1 cellular context compared by ENCODE assay signal in the genomic region with DNA sequence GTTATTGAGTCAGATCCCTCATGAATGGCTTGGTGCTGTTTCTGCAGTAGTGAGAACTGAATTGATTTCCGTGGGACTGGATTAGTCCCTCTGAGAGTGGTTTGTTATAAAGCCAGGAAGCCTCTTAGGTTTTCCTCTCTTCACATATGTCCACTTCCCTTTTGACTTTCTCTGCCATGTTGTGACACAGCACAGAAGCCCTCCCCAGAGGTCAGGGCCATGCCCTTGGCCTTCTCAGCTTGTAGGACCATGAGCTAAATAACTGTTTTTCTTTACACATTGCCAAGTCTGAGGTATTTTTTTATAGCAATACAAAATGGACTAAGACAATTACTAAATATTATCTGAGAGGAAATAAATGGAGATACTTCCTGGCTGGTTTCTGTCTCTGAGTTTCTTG.
TF ChIP-seq lines count a peak whose summit lies in the region.

No MANE protein-coding gene starts in this region.

TF ChIP-seq in IMR-90, 13 proteins besides CTCF, POLR2A, EP300 and RAD21:
- TF ChIP-seq MAFK (IDR thresholded peaks at IDR 0.05; ENCODE audit: low read depth, low read length) (no peak), MAZ (IDR thresholded peaks at IDR 0.05; ENCODE audit: borderline replicate concordance, low read depth, low read length) (no peak), RFX5 (IDR thresholded peaks at IDR 0.05; ENCODE audit: low read depth, low read length) (no peak), BHLHE40 (IDR thresholded peaks at IDR 0.05; ENCODE audit: low read depth, low read length) (no peak)
- TF ChIP-seq, protein P1, sequence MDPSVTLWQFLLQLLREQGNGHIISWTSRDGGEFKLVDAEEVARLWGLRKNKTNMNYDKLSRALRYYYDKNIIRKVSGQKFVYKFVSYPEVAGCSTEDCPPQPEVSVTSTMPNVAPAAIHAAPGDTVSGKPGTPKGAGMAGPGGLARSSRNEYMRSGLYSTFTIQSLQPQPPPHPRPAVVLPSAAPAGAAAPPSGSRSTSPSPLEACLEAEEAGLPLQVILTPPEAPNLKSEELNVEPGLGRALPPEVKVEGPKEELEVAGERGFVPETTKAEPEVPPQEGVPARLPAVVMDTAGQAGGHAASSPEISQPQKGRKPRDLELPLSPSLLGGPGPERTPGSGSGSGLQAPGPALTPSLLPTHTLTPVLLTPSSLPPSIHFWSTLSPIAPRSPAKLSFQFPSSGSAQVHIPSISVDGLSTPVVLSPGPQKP (IDR thresholded peaks at IDR 0.05; ENCODE audit: borderline replicate concordance, low read depth, low read length) = no peak
